ENCODE assay signal across 30 cellular contexts in genomic region chr2:100257939-100258338, GRCh38.
A peak's percentile ranks its signal among the peaks of the same experiment; 100 is the strongest.
DNase-seq lines count a peak whose midpoint lies in the region; ATAC-seq, FAIRE-seq and TF ChIP-seq lines count a peak whose summit lies in the region.
"Had no signal": no experiment of that assay in that cellular context is flagged by ENCODE, and none has a peak within 500 bp of the region (broad histone marks: within the 10 kb centered on the region; RNA-seq: fewer than 3 reads in every experiment).

No MANE protein-coding gene starts in this region.

- 52% methylated on average over 9 of the region's 9 CpGs for WGBS in right cardiac atrium

- ATAC-seq in right cardiac atrium (no peak), GM21526 (IDR thresholded peaks at IDR 0.05; ENCODE audit: low FRiP score, unreplicated experiment) (no peak)
- ATAC-seq: A549; GM12878; natural killer cell; stimulated activated naive CD8-positive, alpha-beta T cell treated with anti-CD3 and anti-CD28 coated beads, Interleukin-15, amount 100 ng/mL, for 72 hours; T-helper 17 cell; upper lobe of right lung had no signal

- TF ChIP-seq CTCF in fibroblast of the aortic adventitia (IDR thresholded peaks at IDR 0.05; ENCODE audit: insufficient read depth, low read length) = no peak
- TF ChIP-seq CTCF in ascending aorta (IDR thresholded peaks at IDR 0.05) = no peak

- H3K4me3 ChIP-seq in right cardiac atrium (ENCODE audit: low read length) (no peak overlapping the region), adipocyte (ENCODE audit: low read length) (no peak overlapping the region), fibroblast of the aortic adventitia (ENCODE audit: low read depth, low read length) (no peak overlapping the region), ascending aorta (peak overlapping the region in 1 of 2 donors; percentile 14)
- H3K4me3 ChIP-seq: A549, GM12878, HAP-1, upper lobe of right lung had no signal

- intact Hi-C loops in cardiac septum (cut with DNase I) (no loop called here), right cardiac atrium (cut with DNase I) (loop anchor here in 1 of 4 donors (5.0 kb wide), 1 partner anchor 701 kb away; no protein-coding TSS in a partner anchor), ascending aorta (cut with DNase I) (no loop called here)

- H3K4me1 ChIP-seq in right cardiac atrium (ENCODE audit: control insufficient read depth, insufficient read depth, low read length) (no peaks in the 10 kb centered on the region), adipocyte (ENCODE audit: control insufficient read depth, insufficient read depth, low read length) (no peaks in the 10 kb centered on the region), ascending aorta (peaks cover 5 to 10% of the 10 kb centered on the region in 2 donors)
- H3K4me1 ChIP-seq: HAP-1, parathyroid adenoma, upper lobe of right lung had no signal

- FAIRE-seq in urothelium cell line (lab: Jason Lieb, UNC) = no peak
- FAIRE-seq: A549, GM12878 had no signal

- H3K9ac ChIP-seq in adipocyte (ENCODE audit: low read length) = no peak overlapping the region
- H3K9ac ChIP-seq: parathyroid adenoma had no signal

- H3K27me3 ChIP-seq in right cardiac atrium (ENCODE audit: control insufficient read depth, insufficient read depth) = no peaks in the 10 kb centered on the region
- H3K27me3 ChIP-seq in adipocyte (replicated peaks; ENCODE audit: control insufficient read depth, insufficient read depth, low read length) = peaks cover 14% of the 10 kb centered on the region
- no peaks in the 10 kb centered on the region for H3K27me3 ChIP-seq in ascending aorta
- H3K27me3 ChIP-seq: upper lobe of right lung had no signal

- H3K36me3 ChIP-seq in adipocyte (ENCODE audit: control insufficient read depth, insufficient read depth, low read length, severe bottlenecking) (no peaks in the 10 kb centered on the region), ascending aorta (no peaks in the 10 kb centered on the region)
- H3K36me3 ChIP-seq: HAP-1, upper lobe of right lung, WERI-Rb-1 had no signal

- no peak overlapping the region for H3K27ac ChIP-seq in right cardiac atrium (ENCODE audit: low read length)
- no peak overlapping the region for H3K27ac ChIP-seq in ascending aorta
- H3K27ac ChIP-seq: A549, C4-2B, HL-60, parathyroid adenoma, upper lobe of right lung, WERI-Rb-1 had no signal

- DNase-seq in cardiac septum (ENCODE audit: low spot score) (peak; percentile 39), right cardiac atrium (no peak), adipocyte (ENCODE audit: low read depth) (peak; percentile 62), fibroblast of the aortic adventitia (ENCODE audit: low read depth) (peak; percentile 28), urothelium cell line (ENCODE audit: low spot score) (peak; percentile 31), ascending aorta (ENCODE audit: low spot score in 2 of 2) (no peak)
- DNase-seq in stimulated activated CD4-positive, alpha-beta T cell treated with anti-CD3 and anti-CD28 coated beads, Interleukin-12 subunit alpha, Interleukin-12 subunit beta, amount 100 ng/mL, for 4 hours = no peak
- DNase-seq: activated CD8-positive, alpha-beta memory T cell treated with anti-CD3 and anti-CD28 coated beads, Interleukin-2, amount 50 U/mL, for 48 hours; activated gamma-delta T cell; cortex of kidney; GF-D8; hippocampal formation; islet precursor cell; KBM-7; natural killer cell; NCI-H1092 treated with DMSO at 0.1 percent for 48 hours; NCI-H510A; SIG-M5; stimulated activated CD4-positive, alpha-beta T cell treated with anti-CD3 and anti-CD28 coated beads, Interleukin-4, amount 100 ng/mL, for 1 hour; stimulated activated naive CD8-positive, alpha-beta T cell treated with anti-CD3 and anti-CD28 coated beads, Interleukin-15, amount 100 ng/mL, for 72 hours; T-helper 17 cell; upper lobe of right lung; WERI-Rb-1 had no signal

- H3K9me3 ChIP-seq in right cardiac atrium (ENCODE audit: control insufficient read depth, low read length) = no peaks in the 10 kb centered on the region
- H3K9me3 ChIP-seq in adipocyte (ENCODE audit: control insufficient read depth, low read length) = no peaks in the 10 kb centered on the region
- H3K9me3 ChIP-seq in ascending aorta = no peaks in the 10 kb centered on the region
- H3K9me3 ChIP-seq: upper lobe of right lung had no signal

Comparison
In these comparisons a context has a peak if more than half of its experiments do, and no peak if none do; other contexts are left out.
1. DNase-seq: peak in cardiac septum (single experiment), adipocyte (single experiment), fibroblast of the aortic adventitia (single experiment) and urothelium cell line (single experiment); none in right cardiac atrium (0 of 3), ascending aorta (0 of 2) and stimulated activated CD4-positive, alpha-beta T cell treated with anti-CD3 and anti-CD28 coated beads, Interleukin-12 subunit alpha, Interleukin-12 subunit beta, amount 100 ng/mL, for 4 hours (single experiment).